8 cellular contexts compared by ENCODE assay signal in genomic region chr17:7627250-7628121, GRCh38. TPM values are rescaled to one million over a fixed set of nuclear protein-coding genes. Genes with fewer than 3 reads are reported as not detected.
DNase-seq lines count a peak whose midpoint lies in the region; ATAC-seq lines count a peak whose summit lies in the region.

SAT2 (minus strand) TSS chr17:7627821; CDS start chr17:7627635, 186 bp downstream.

- no peak within 1 kb of the TSS for H4K5ac ChIP-seq in mesendoderm (ENCODE audit: low read length)

- DNase-seq in Ammon's horn (ENCODE audit: low spot score): peak; percentile 97
- peak; percentile 97 for DNase-seq in GM19238 (ENCODE audit: insufficient read length, low spot score)
- peak; percentile 87 to 94 for DNase-seq in NOMO-1 (lab: John Stamatoyannopoulos, UW; ENCODE audit: unreplicated experiment in 2 of 2)
- DNase-seq in activated CD8-positive, alpha-beta memory T cell treated with anti-CD3 and anti-CD28 coated beads, Interleukin-2, amount 50 U/mL, for 1 hour (ENCODE audit: extremely low read depth): peak; percentile 64
- peak; percentile 95 for DNase-seq in mesendoderm
- peak; percentile 78 for DNase-seq in stimulated activated CD8-positive, alpha-beta memory T cell treated with anti-CD3 and anti-CD28 coated beads, Interleukin-12 subunit alpha, Interleukin-12 subunit beta, amount 100 ng/mL, for 4 hours (ENCODE audit: low read depth)

- H2BK120ac ChIP-seq in mesendoderm (ENCODE audit: low read depth, low read length): no peak within 1 kb of the TSS

- H2BK15ac ChIP-seq in mesendoderm (replicated peaks; ENCODE audit: low read depth): no peak within 1 kb of the TSS

- H3K27me3 ChIP-seq in mesendoderm (ENCODE audit: insufficient read depth, low read length, poor library complexity): no peaks in the 10 kb centered on the region

- H3K23ac ChIP-seq in mesendoderm (ENCODE audit: low read length): peak within 1 kb of the TSS; percentile 66

- in situ Hi-C loops in endometrial microvascular endothelial cells (cut with HindIII; ENCODE audit: inconsistent ontology term, low pct_unique_long_range_greater_than_20kb, low sequenced_read_pairs): no loop called here

- H3K36me3 ChIP-seq in mesendoderm (ENCODE audit: control insufficient read depth, insufficient read depth, low read length): no peaks in the 10 kb centered on the region

- H3K4me2 ChIP-seq in mesendoderm (ENCODE audit: low read length): peak within 1 kb of the TSS; percentile 49

- peak; percentile 69 for ATAC-seq in HG03565 (IDR thresholded peaks at IDR 0.05; ENCODE audit: unreplicated experiment)

- peak within 1 kb of the TSS; percentile 86 for H3K56ac ChIP-seq in mesendoderm (ENCODE audit: low read length)

- peaks cover 4% of the 10 kb centered on the region for H3K4me1 ChIP-seq in mesendoderm (ENCODE audit: control insufficient read depth, low read depth, low read length)

- no CpG with 5 or more reads among the region's 54 CpGs for WGBS in mesendoderm (ENCODE audit: extremely low coverage, insufficient coverage, low lambda C conversion rate)

- H3K79me1 ChIP-seq in mesendoderm (ENCODE audit: low read length): peaks cover 3% of the 10 kb centered on the region

- H4K8ac ChIP-seq in mesendoderm (ENCODE audit: low read depth, low read length): no peak within 1 kb of the TSS

- H2AK5ac ChIP-seq in mesendoderm (ENCODE audit: low read length): no peak within 1 kb of the TSS

- H2BK5ac ChIP-seq in mesendoderm (ENCODE audit: low read length): peak within 1 kb of the TSS; percentile 4

- H3K79me2 ChIP-seq in mesendoderm (ENCODE audit: control insufficient read depth, insufficient read depth, low read length): no peaks in the 10 kb centered on the region

- peak within 1 kb of the TSS; percentile 52 for H3K4me3 ChIP-seq in mesendoderm (ENCODE audit: low read length)

- peak within 1 kb of the TSS; percentile 80 for H3K9ac ChIP-seq in mesendoderm (ENCODE audit: low read length)

- H3K27ac ChIP-seq in mesendoderm (ENCODE audit: low read depth, low read length): peak within 1 kb of the TSS; percentile 46

- peak within 1 kb of the TSS; percentile 53 for H3K18ac ChIP-seq in mesendoderm (ENCODE audit: low read length)

- H3K4ac ChIP-seq in mesendoderm (ENCODE audit: low read depth, low read length): peak within 1 kb of the TSS; percentile 83

RNA-seq across cellular contexts. Expression of gene SAT2, which starts in this region (rescaled TPM):
- total RNA-seq in endometrial microvascular endothelial cells (ENCODE audit: inconsistent ontology term): 48.7 TPM
- 26.8 TPM for polyA plus RNA-seq in mesendoderm (2013, experiment 1 of 2)
- polyA plus RNA-seq in mesendoderm (2013, experiment 2 of 2): 26.5 TPM

Comparison
In these comparisons a context has a peak if more than half of its experiments do, and no peak if none do; other contexts are left out.
1. Peak in every context shown above with its lines: DNase-seq, ATAC-seq, H3K4me3 ChIP-seq and H3K27ac ChIP-seq.